In the genomic region with DNA sequence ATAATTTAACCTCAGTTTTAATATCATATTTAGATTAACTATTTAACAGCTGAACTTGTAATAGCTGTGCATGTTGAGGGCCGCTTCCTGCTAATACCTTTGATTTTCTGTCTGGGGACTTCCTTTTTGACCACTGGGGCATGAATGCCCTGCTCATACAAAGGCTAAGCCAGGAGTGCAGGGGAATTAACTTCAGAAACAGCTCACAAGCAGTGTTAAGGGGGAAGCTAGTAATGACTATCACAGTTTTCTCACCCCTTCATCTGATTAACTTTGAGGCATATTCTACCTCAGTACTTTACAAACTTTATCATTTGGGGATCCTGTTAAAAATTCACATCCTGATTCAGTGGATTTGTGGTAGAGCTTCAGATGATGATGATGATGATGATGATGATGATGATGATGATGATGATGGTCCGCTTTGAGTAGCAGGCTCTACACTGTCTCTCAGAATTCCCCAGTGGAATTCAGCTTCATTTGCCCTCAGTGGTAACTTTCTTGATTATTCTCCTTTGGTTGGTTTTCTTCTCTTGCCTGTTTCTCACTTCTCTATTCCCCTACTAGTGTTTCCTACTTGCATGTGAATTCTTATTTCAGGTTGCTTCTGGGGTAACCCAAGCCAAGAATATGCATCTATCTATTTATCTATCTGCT, we compare ENCODE assay signal across 10 cellular contexts.
DNase-seq lines count a peak whose midpoint lies in the region; ATAC-seq and TF ChIP-seq lines count a peak whose summit lies in the region.
"Had no signal": no experiment of that assay in that cellular context is flagged by ENCODE, and none has a peak within 500 bp of the region (broad histone marks: within the 10 kb centered on the region; RNA-seq: fewer than 3 reads in every experiment).

No MANE protein-coding gene starts in this region.

- H3K4me1 ChIP-seq in spleen (peaks cover 21 to 64% (median 47%) of the 10 kb centered on the region in 6 donors), gastrocnemius medialis (no peaks in the 10 kb centered on the region)

- H3K9me3 Mint-ChIP-seq in activated naive CD4-positive, alpha-beta T cell treated with anti-CD3 and anti-CD28 coated beads for 36 hours, result peaks cover 9% of the 10 kb centered on the region
- peaks cover 3% of the 10 kb centered on the region for H3K9me3 Mint-ChIP-seq in glutamatergic neuron (ENCODE audit: unreplicated experiment)
- H3K9me3 Mint-ChIP-seq: central memory CD8-positive, alpha-beta T cell had no signal

- WGBS in spleen, 5 donors, result 60 to 78% (median 71%) methylated on average over 2 of the region's 2 CpGs

- peaks cover 5% of the 10 kb centered on the region for H3K27me3 Mint-ChIP-seq in activated naive CD4-positive, alpha-beta T cell treated with anti-CD3 and anti-CD28 coated beads for 36 hours (ENCODE audit: low read depth)
- peaks cover 1% of the 10 kb centered on the region for H3K27me3 Mint-ChIP-seq in glutamatergic neuron (ENCODE audit: unreplicated experiment)
- H3K27me3 Mint-ChIP-seq: central memory CD8-positive, alpha-beta T cell had no signal

- H3K27me3 ChIP-seq in spleen (replicated peaks in 1 of 7), result no peaks in the 10 kb centered on the region
- H3K27me3 ChIP-seq in gastrocnemius medialis, result no peaks in the 10 kb centered on the region

- no peak for TF ChIP-seq POLR2A in spleen (IDR thresholded peaks at IDR 0.05)
- no peak for TF ChIP-seq POLR2A in gastrocnemius medialis (IDR thresholded peaks at IDR 0.05)

- DNase-seq in activated naive CD4-positive, alpha-beta T cell treated with anti-CD3 and anti-CD28 coated beads for 36 hours, result peak; percentile 59
- no peak for DNase-seq in activated naive CD4-positive, alpha-beta T cell (lab: John Stamatoyannopoulos, UW)
- DNase-seq in spleen (no peak), glutamatergic neuron (no peak), NCI-H2107 treated with DMSO at 0.1 percent for 48 hours (lab: John Stamatoyannopoulos, UW; ENCODE audit: unreplicated experiment) (no peak), gastrocnemius medialis (no peak)

- H3K4me3 ChIP-seq in spleen, result no peak overlapping the region
- H3K4me3 ChIP-seq in gastrocnemius medialis, result no peak overlapping the region
- H3K4me3 ChIP-seq: HAP-1 had no signal

- H3K36me3 ChIP-seq in spleen, result no peaks in the 10 kb centered on the region
- no peaks in the 10 kb centered on the region for H3K36me3 ChIP-seq in gastrocnemius medialis
- H3K36me3 ChIP-seq: HAP-1 had no signal

- in situ Hi-C loops in gastrocnemius medialis (cut with MboI; ENCODE audit: low sequenced_read_pairs in 4 of 4), result no loop called here

- no peaks in the 10 kb centered on the region for H3K36me3 Mint-ChIP-seq in activated naive CD4-positive, alpha-beta T cell treated with anti-CD3 and anti-CD28 coated beads for 36 hours (ENCODE audit: low read depth)
- H3K36me3 Mint-ChIP-seq in glutamatergic neuron (ENCODE audit: unreplicated experiment), result no peaks in the 10 kb centered on the region

- CTCF ChIA-PET in activated naive CD4-positive, alpha-beta T cell treated with anti-CD3 and anti-CD28 coated beads for 36 hours (lab: Charles Lee), result interaction anchor here (0.8 to 3.0 kb wide), 9 partner anchors 12 to 287 kb away, joined by 3 to 25 read pairs (median 6); no protein-coding TSS in a partner anchor

- intact Hi-C loops in activated naive CD4-positive, alpha-beta T cell treated with anti-CD3 and anti-CD28 coated beads for 36 hours (cut with micrococcal nuclease), result loop anchor here (1.0 kb wide), 2 partner anchors 141 to 182 kb away; no protein-coding TSS in a partner anchor
- intact Hi-C loops in spleen (cut with DNase I; ENCODE audit: low total_unique reads) (no loop called here), gastrocnemius medialis (cut with DNase I; ENCODE audit: low total_unique reads) (no loop called here)

- H3K4me1 Mint-ChIP-seq in activated naive CD4-positive, alpha-beta T cell treated with anti-CD3 and anti-CD28 coated beads for 36 hours (ENCODE audit: low read depth), result peaks cover 43% of the 10 kb centered on the region
- H3K4me1 Mint-ChIP-seq in glutamatergic neuron (ENCODE audit: low read depth, unreplicated experiment), result no peaks in the 10 kb centered on the region

- H3K27ac Mint-ChIP-seq in activated naive CD4-positive, alpha-beta T cell treated with anti-CD3 and anti-CD28 coated beads for 36 hours, result peak overlapping the region; percentile 97
- no peak overlapping the region for H3K27ac Mint-ChIP-seq in glutamatergic neuron (ENCODE audit: unreplicated experiment)

- H3K9me3 ChIP-seq in spleen (peaks cover 0 to 11% (median 0%) of the 10 kb centered on the region in 8 donors), gastrocnemius medialis (no peaks in the 10 kb centered on the region)
- H3K9me3 ChIP-seq: HAP-1 had no signal

- H3K27ac ChIP-seq in spleen, result peak overlapping the region in 6 of 8 donors; percentile 30 to 86 (median 72)
- H3K27ac ChIP-seq in gastrocnemius medialis, result no peak overlapping the region

- no peak overlapping the region for H3K4me3 Mint-ChIP-seq in activated naive CD4-positive, alpha-beta T cell treated with anti-CD3 and anti-CD28 coated beads for 36 hours
- no peak overlapping the region for H3K4me3 Mint-ChIP-seq in glutamatergic neuron (ENCODE audit: unreplicated experiment)
- H3K4me3 Mint-ChIP-seq: central memory CD8-positive, alpha-beta T cell had no signal

- TF ChIP-seq CTCF in spleen (IDR thresholded peaks at IDR 0.05 in 8 of 11, conservative IDR thresholded peaks at IDR 0.05 in 3 of 11) (no peak), glutamatergic neuron (IDR thresholded peaks at IDR 0.05; ENCODE audit: partially characterized antibody, unreplicated experiment) (no peak), gastrocnemius medialis (IDR thresholded peaks at IDR 0.05 in 4 of 5, conservative IDR thresholded peaks at IDR 0.05 in 1 of 5) (no peak)

- ATAC-seq in GM21619 (IDR thresholded peaks at IDR 0.05; ENCODE audit: unreplicated experiment) (peak; percentile 62), HG03460 (IDR thresholded peaks at IDR 0.05; ENCODE audit: unreplicated experiment) (peak; percentile 58), gastrocnemius medialis (no peak)

Comparison
In these comparisons a context has a peak if more than half of its experiments do, and no peak if none do; other contexts are left out.
1. ATAC-seq: peak in GM21619 (single experiment) and HG03460 (single experiment); none in gastrocnemius medialis (0 of 2).
2. H3K27ac ChIP-seq: peak in spleen (6 of 8); none in gastrocnemius medialis (0 of 4).